ENCODE assay signal across 9 cellular contexts in the genomic region with DNA sequence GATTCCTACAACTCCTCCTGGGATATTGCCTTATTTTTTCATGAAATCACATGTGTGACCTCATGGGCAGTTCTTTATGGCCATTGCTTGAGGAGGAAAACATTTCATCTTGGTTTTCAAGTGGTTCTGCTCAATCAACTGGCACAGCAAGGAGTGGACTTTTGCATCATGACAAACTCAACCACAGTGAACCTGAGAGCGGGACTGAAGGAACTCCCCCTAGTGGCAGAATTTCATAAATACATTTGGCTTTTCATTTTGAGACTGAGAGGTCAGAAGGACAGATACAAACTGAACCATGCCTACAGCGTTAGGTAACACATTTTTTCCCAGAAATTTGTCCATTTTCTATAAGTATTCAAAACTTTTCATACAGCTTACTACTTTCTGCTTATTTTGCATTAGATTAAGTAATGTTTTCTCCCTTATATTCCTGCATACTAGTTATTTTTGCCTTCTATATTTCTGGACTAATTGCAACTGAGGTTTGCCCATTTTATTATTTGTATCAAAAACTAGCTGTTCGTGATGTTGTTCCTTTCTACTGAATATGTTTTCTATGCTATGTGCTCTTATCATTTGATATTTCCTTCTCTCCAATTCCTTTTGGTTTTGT. TPM values are rescaled to one million over a fixed set of nuclear protein-coding genes. Genes with fewer than 3 reads are reported as not detected.
A peak's percentile ranks its signal among the peaks of the same experiment; 100 is the strongest.
DNase-seq lines count a peak whose midpoint lies in the region; ATAC-seq, FAIRE-seq and TF ChIP-seq lines count a peak whose summit lies in the region.
"Had no signal": no experiment of that assay in that cellular context is flagged by ENCODE, and none has a peak within 500 bp of the region (broad histone marks: within the 10 kb centered on the region; RNA-seq: fewer than 3 reads in every experiment).

No MANE protein-coding gene starts in this region.

- no peak overlapping the region for H3K27ac ChIP-seq in smooth muscle cell (ENCODE audit: low read depth)
- H3K27ac ChIP-seq: SJSA1 had no signal

- ATAC-seq in HG03025 (IDR thresholded peaks at IDR 0.05; ENCODE audit: low FRiP score, unreplicated experiment): no peak

- H3K9ac ChIP-seq in smooth muscle cell (ENCODE audit: low read depth): no peak overlapping the region

- CTCF ChIA-PET in activated naive CD4-positive, alpha-beta T cell treated with anti-CD3 and anti-CD28 coated beads, Interleukin-2, amount 10 ng/mL, durations not matched to agents 7 days and 5 days (lab: Charles Lee): interaction anchor here (0.7 to 6.9 kb wide), 13 partner anchors 9 to 353 kb away, joined by 3 to 70 read pairs (median 4); no protein-coding TSS in a partner anchor

- no peak overlapping the region for H3K27ac Mint-ChIP-seq in activated naive CD4-positive, alpha-beta T cell treated with anti-CD3 and anti-CD28 coated beads, Interleukin-2, amount 10 ng/mL, durations not matched to agents 7 days and 5 days

- H3K4me3 ChIP-seq in smooth muscle cell: no peak overlapping the region
- H3K4me3 ChIP-seq: SJSA1 had no signal

- no peak overlapping the region for H2AFZ ChIP-seq in smooth muscle cell (ENCODE audit: low read depth)

- peak; percentile 88 for FAIRE-seq in GM12891 (lab: Jason Lieb, UNC)

- H3K79me2 ChIP-seq in smooth muscle cell (ENCODE audit: low read depth): no peaks in the 10 kb centered on the region

- peaks cover 6% of the 10 kb centered on the region for H3K9me3 ChIP-seq in smooth muscle cell (replicated peaks; ENCODE audit: low read depth)
- H3K9me3 ChIP-seq: SJSA1 had no signal

- DNase-seq in CD1c-positive myeloid dendritic cell (ENCODE audit: extremely low spot score) (peak; percentile 85), GM12891 (ENCODE audit: insufficient read length, low spot score) (peak; percentile 35), NCI-H2196 (lab: John Stamatoyannopoulos, UW; ENCODE audit: unreplicated experiment) (peak; percentile 58), hepatic stellate cell (ENCODE audit: low spot score) (peak; percentile 53), smooth muscle cell (lab: John Stamatoyannopoulos, UW; ENCODE audit: unreplicated experiment) (no peak), 8988T (no peak)
- DNase-seq in activated naive CD4-positive, alpha-beta T cell treated with anti-CD3 and anti-CD28 coated beads, Interleukin-2, amount 10 ng/mL, durations not matched to agents 7 days and 5 days: peak; percentile 33

- no peaks in the 10 kb centered on the region for H3K4me1 ChIP-seq in smooth muscle cell (ENCODE audit: low read depth)
- H3K4me1 ChIP-seq: SJSA1 had no signal

- H3K4me1 Mint-ChIP-seq in activated naive CD4-positive, alpha-beta T cell treated with anti-CD3 and anti-CD28 coated beads, Interleukin-2, amount 10 ng/mL, durations not matched to agents 7 days and 5 days: no peaks in the 10 kb centered on the region

- H3K27me3 Mint-ChIP-seq in activated naive CD4-positive, alpha-beta T cell treated with anti-CD3 and anti-CD28 coated beads, Interleukin-2, amount 10 ng/mL, durations not matched to agents 7 days and 5 days: peaks cover 25% of the 10 kb centered on the region

- no peaks in the 10 kb centered on the region for H4K20me1 ChIP-seq in smooth muscle cell (ENCODE audit: low read depth)

- H3K9me3 Mint-ChIP-seq in activated naive CD4-positive, alpha-beta T cell treated with anti-CD3 and anti-CD28 coated beads, Interleukin-2, amount 10 ng/mL, durations not matched to agents 7 days and 5 days: no peaks in the 10 kb centered on the region

- H3K4me3 Mint-ChIP-seq in activated naive CD4-positive, alpha-beta T cell treated with anti-CD3 and anti-CD28 coated beads, Interleukin-2, amount 10 ng/mL, durations not matched to agents 7 days and 5 days: no peak overlapping the region

- no peaks in the 10 kb centered on the region for H3F3A ChIP-seq in smooth muscle cell (ENCODE audit: low read depth)

- H3K36me3 ChIP-seq in smooth muscle cell (ENCODE audit: low read depth): no peaks in the 10 kb centered on the region
- H3K36me3 ChIP-seq: SJSA1 had no signal

- TF ChIP-seq CTCF in smooth muscle cell (IDR thresholded peaks at IDR 0.05; ENCODE audit: borderline replicate concordance, insufficient read depth, poor library complexity, severe bottlenecking): peak; percentile 54

- WGBS in smooth muscle cell (ENCODE audit: low lambda C conversion rate): 19% methylated on average over 3 of the region's 3 CpGs

- no peaks in the 10 kb centered on the region for H3K27me3 ChIP-seq in smooth muscle cell (ENCODE audit: low read depth)

- no peak for TF ChIP-seq POLR2A in GM12891 (IDR thresholded peaks at IDR 0.05; ENCODE audit: low read depth, low read length)

- H3K4me2 ChIP-seq in smooth muscle cell: no peak overlapping the region

- no peaks in the 10 kb centered on the region for H3K36me3 Mint-ChIP-seq in activated naive CD4-positive, alpha-beta T cell treated with anti-CD3 and anti-CD28 coated beads, Interleukin-2, amount 10 ng/mL, durations not matched to agents 7 days and 5 days

TF ChIP-seq in GM12891, 5 proteins besides CTCF, POLR2A, EP300 and RAD21:
- TF ChIP-seq SPI1 (IDR thresholded peaks at IDR 0.05; ENCODE audit: low read depth, low read length) (no peak), POLR2AphosphoS5 (IDR thresholded peaks at IDR 0.05; ENCODE audit: low read depth, low read length) (no peak), PAX5 (IDR thresholded peaks at IDR 0.05; ENCODE audit: insufficient read depth, low read length, severe bottlenecking) (no peak), POU2F2 (IDR thresholded peaks at IDR 0.05; ENCODE audit: low read depth, low read length) (no peak), TAF1 (IDR thresholded peaks at IDR 0.05; ENCODE audit: low read depth, low read length) (no peak)

RNA-seq across cellular contexts. Expression of gene SIGLEC12, which starts 13.4 kb away (rescaled TPM):
- polyA plus RNA-seq in GM12891 (2012; ENCODE audit: low read depth, missing spikeins): not detected
- not detected in 2 replicates for total RNA-seq in smooth muscle cell
- not detected in 2 replicates for polyA plus RNA-seq in smooth muscle cell
- total RNA-seq: SJSA1 had no signal

RNA-seq across cellular contexts. Expression of gene SIGLEC6, which starts 16.5 kb away (rescaled TPM):
- 1.1 TPM for polyA plus RNA-seq in GM12891 (2012; ENCODE audit: low read depth, missing spikeins)
- 2.0 and 3.6 TPM in 2 replicates for total RNA-seq in smooth muscle cell
- not detected in 2 replicates for polyA plus RNA-seq in smooth muscle cell
- total RNA-seq: SJSA1 had no signal

RNA-seq across cellular contexts. Expression of gene CEACAM18, which starts 36.6 kb away (rescaled TPM):
- polyA plus RNA-seq in GM12891 (2012; ENCODE audit: low read depth, missing spikeins): not detected
- total RNA-seq in smooth muscle cell: not detected in 2 replicates
- not detected in 2 replicates for polyA plus RNA-seq in smooth muscle cell
- total RNA-seq: SJSA1 had no signal

RNA-seq across cellular contexts. Expression of gene ZNF175, which starts 56.1 kb away (rescaled TPM):
- 7.1 TPM for polyA plus RNA-seq in GM12891 (2012; ENCODE audit: low read depth, missing spikeins)
- total RNA-seq in smooth muscle cell: 3.6 and 6.9 TPM in 2 replicates
- 1.1 TPM in 2 replicates for polyA plus RNA-seq in smooth muscle cell

RNA-seq across cellular contexts. Expression of gene SIGLEC8, which starts 56.7 kb away (rescaled TPM):
- polyA plus RNA-seq in GM12891 (2012; ENCODE audit: low read depth, missing spikeins): not detected
- not detected in 2 replicates for total RNA-seq in smooth muscle cell
- not detected in 2 replicates for polyA plus RNA-seq in smooth muscle cell
- total RNA-seq: SJSA1 had no signal

Comparison
In these comparisons a context has a peak if more than half of its experiments do, and no peak if none do; other contexts are left out.
1. DNase-seq: peak in CD1c-positive myeloid dendritic cell (single experiment), GM12891 (single experiment), NCI-H2196 (single experiment), activated naive CD4-positive, alpha-beta T cell treated with anti-CD3 and anti-CD28 coated beads, Interleukin-2, amount 10 ng/mL, durations not matched to agents 7 days and 5 days (single experiment) and hepatic stellate cell (single experiment); none in smooth muscle cell (single experiment) and 8988T (single experiment).